10 cellular contexts compared by ENCODE assay signal in genomic region chr9:74499770-74500583, GRCh38. TPM values are rescaled to one million over a fixed set of nuclear protein-coding genes. Genes with fewer than 3 reads are reported as not detected.
DNase-seq lines count a peak whose midpoint lies in the region; ATAC-seq and TF ChIP-seq lines count a peak whose summit lies in the region.
"Had no signal": no experiment of that assay in that cellular context is flagged by ENCODE, and none has a peak within 500 bp of the region (broad histone marks: within the 10 kb centered on the region; RNA-seq: fewer than 3 reads in every experiment).

No MANE protein-coding gene starts in this region.

- no peaks in the 10 kb centered on the region for H3K36me3 ChIP-seq in right atrium auricular region

- no peaks in the 10 kb centered on the region for H3K9me3 ChIP-seq in right atrium auricular region

- H3K27me3 Mint-ChIP-seq in activated T-cell treated with anti-CD3 and anti-CD28 coated beads, Interleukin-2, amount 50 U/mL, for 72 hours (ENCODE audit: low read depth), result peaks cover 54% of the 10 kb centered on the region

- H3K4me1 ChIP-seq in right atrium auricular region, result peaks cover 0 to 27% of the 10 kb centered on the region in 2 donors

- DNase-seq in GM10266 (ENCODE audit: extremely low spot score) (peak; percentile 12), right atrium auricular region (ENCODE audit: low spot score) (no peak), retinal pigment epithelial cell (ENCODE audit: low read depth) (no peak), foreskin melanocyte (no peak), kidney glomerular epithelial cell (lab: John Stamatoyannopoulos, UW) (no peak)
- DNase-seq in activated T-cell treated with anti-CD3 and anti-CD28 coated beads, Interleukin-2, amount 50 U/mL, for 72 hours, result no peak
- DNase-seq: MV-4-11 had no signal

- no peak for TF ChIP-seq CTCF in GM10266 (IDR thresholded peaks at IDR 0.05; ENCODE audit: control insufficient read depth, insufficient read depth, low read depth, missing control alignments)
- no peak for TF ChIP-seq CTCF in right atrium auricular region (IDR thresholded peaks at IDR 0.05)
- no peak for TF ChIP-seq CTCF in retinal pigment epithelial cell (conservative IDR thresholded peaks at IDR 0.05; ENCODE audit: low read depth, low read length)

- H3K4me3 Mint-ChIP-seq in activated T-cell treated with anti-CD3 and anti-CD28 coated beads, Interleukin-2, amount 50 U/mL, for 72 hours, result peak overlapping the region; percentile 71 to 77

- no peaks in the 10 kb centered on the region for H3K9me3 Mint-ChIP-seq in activated T-cell treated with anti-CD3 and anti-CD28 coated beads, Interleukin-2, amount 50 U/mL, for 72 hours

- peaks cover 0 to 4% of the 10 kb centered on the region in 2 donors for H3K27me3 ChIP-seq in right atrium auricular region

- H3K36me3 Mint-ChIP-seq in activated T-cell treated with anti-CD3 and anti-CD28 coated beads, Interleukin-2, amount 50 U/mL, for 72 hours (ENCODE audit: insufficient read depth in 2 of 2), result peaks cover 5 to 6% of the 10 kb centered on the region in 2 donors

- H3K4me1 Mint-ChIP-seq in activated T-cell treated with anti-CD3 and anti-CD28 coated beads, Interleukin-2, amount 50 U/mL, for 72 hours (ENCODE audit: low read depth), result peaks cover 32% of the 10 kb centered on the region

- peak overlapping the region; percentile 26 to 60 for H3K27ac ChIP-seq in right atrium auricular region

- H3K4me3 ChIP-seq in right atrium auricular region (peak overlapping the region; percentile 50 to 58), retinal pigment epithelial cell (ENCODE audit: low read length) (peak overlapping the region; percentile 79)

- no peak for ATAC-seq in activated T-cell treated with anti-CD3 and anti-CD28 coated beads, Interleukin-2, amount 50 U/mL, for 72 hours (replicated peaks in 1 of 2)
- ATAC-seq in HG03571 (IDR thresholded peaks at IDR 0.05; ENCODE audit: unreplicated experiment) (no peak), HG03135 (IDR thresholded peaks at IDR 0.05; ENCODE audit: unreplicated experiment) (no peak)
- ATAC-seq: HCT116 had no signal

- H3K27ac Mint-ChIP-seq in activated T-cell treated with anti-CD3 and anti-CD28 coated beads, Interleukin-2, amount 50 U/mL, for 72 hours, result no peak overlapping the region

RNA-seq across cellular contexts. Expression of gene RORB, which starts 2.8 kb away (rescaled TPM):
- under 1 TPM; 0.14 TPM for total RNA-seq in activated T-cell treated with anti-CD3 and anti-CD28 coated beads, Interleukin-2, amount 50 U/mL, for 72 hours
- total RNA-seq in right atrium auricular region, result 1 to 10 TPM in 1 of 2 donors, under 1 TPM in 1; 0.55 to 2.4 TPM
